In the genomic region with DNA sequence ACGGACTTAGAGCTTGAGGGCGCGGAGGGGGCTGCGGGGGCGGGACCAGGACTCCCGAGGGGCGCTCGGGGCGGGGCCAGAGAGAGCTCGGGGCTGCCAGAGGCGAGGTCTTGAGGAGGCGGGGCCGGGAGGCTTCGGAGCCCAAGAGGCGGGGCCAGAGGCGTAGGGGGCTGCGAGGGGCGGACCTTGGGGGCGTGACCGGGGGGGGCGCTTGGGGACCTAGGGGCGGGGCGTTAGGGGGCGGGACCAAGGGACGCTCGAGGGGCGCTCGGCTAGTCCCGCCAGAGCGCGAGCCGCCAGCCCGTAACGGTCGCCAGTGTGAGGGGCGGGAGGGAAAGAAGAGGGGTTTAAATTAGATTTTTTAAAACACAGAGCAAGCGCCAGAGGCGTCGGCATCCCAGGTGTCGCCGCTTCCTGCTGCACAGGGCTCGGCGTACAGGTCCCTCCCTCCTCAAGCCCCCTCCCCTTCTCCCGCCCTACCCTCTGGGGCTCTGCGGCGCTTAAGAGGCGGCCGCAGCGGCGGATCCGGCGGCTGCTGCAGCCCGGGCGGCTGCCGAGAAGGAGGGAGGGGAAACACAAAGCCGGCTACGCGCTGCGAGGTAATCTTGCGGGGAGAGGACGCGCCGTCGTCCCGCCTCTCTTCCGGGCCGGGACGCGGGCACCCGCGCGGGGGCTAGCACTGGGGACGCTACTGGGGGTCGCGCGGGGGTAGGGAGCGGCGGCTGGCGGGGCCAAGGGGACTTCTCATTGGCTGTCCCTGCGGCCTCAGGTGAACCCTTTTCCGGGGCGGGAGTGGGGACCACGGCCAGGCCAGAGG, we compare ENCODE assay signal across 8 cellular contexts. TPM values are rescaled to one million over a fixed set of nuclear protein-coding genes. Genes with fewer than 3 reads are reported as not detected.
A peak's percentile ranks its signal among the peaks of the same experiment; 100 is the strongest.
DNase-seq lines count a peak whose midpoint lies in the region; ATAC-seq and TF ChIP-seq lines count a peak whose summit lies in the region.

A gene with protein sequence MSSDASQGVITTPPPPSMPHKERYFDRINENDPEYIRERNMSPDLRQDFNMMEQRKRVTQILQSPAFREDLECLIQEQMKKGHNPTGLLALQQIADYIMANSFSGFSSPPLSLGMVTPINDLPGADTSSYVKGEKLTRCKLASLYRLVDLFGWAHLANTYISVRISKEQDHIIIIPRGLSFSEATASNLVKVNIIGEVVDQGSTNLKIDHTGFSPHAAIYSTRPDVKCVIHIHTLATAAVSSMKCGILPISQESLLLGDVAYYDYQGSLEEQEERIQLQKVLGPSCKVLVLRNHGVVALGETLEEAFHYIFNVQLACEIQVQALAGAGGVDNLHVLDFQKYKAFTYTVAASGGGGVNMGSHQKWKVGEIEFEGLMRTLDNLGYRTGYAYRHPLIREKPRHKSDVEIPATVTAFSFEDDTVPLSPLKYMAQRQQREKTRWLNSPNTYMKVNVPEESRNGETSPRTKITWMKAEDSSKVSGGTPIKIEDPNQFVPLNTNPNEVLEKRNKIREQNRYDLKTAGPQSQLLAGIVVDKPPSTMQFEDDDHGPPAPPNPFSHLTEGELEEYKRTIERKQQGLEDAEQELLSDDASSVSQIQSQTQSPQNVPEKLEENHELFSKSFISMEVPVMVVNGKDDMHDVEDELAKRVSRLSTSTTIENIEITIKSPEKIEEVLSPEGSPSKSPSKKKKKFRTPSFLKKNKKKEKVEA (plus strand): TSS at position 284 of the 817 bp plus-strand sequence. CDS start 92,670 bp downstream, outside the sequence.

- no peaks in the 10 kb centered on the region for H3K27me3 Mint-ChIP-seq in T-helper 2 cell treated with Interferon-gamma antibody and Interleukin-4, amounts not matched to agents 5 μg/mL and 100 μg/mL, for 36 hours (ENCODE audit: low read depth)

- peak within 1 kb of the TSS; percentile 90 for H3K27ac Mint-ChIP-seq in T-helper 2 cell treated with Interferon-gamma antibody and Interleukin-4, amounts not matched to agents 5 μg/mL and 100 μg/mL, for 36 hours

- peaks cover 45% of the 10 kb centered on the region for H3K4me1 Mint-ChIP-seq in T-helper 2 cell treated with Interferon-gamma antibody and Interleukin-4, amounts not matched to agents 5 μg/mL and 100 μg/mL, for 36 hours (ENCODE audit: low read depth)

- H3K36me3 Mint-ChIP-seq in T-helper 2 cell treated with Interferon-gamma antibody and Interleukin-4, amounts not matched to agents 5 μg/mL and 100 μg/mL, for 36 hours (ENCODE audit: low read depth) = peaks cover 11% of the 10 kb centered on the region

- TF ChIP-seq CTCF in ascending aorta (IDR thresholded peaks at IDR 0.05) (no peak), vagina (IDR thresholded peaks at IDR 0.05) (no peak)

- no peaks in the 10 kb centered on the region for H3K9me3 Mint-ChIP-seq in T-helper 2 cell treated with Interferon-gamma antibody and Interleukin-4, amounts not matched to agents 5 μg/mL and 100 μg/mL, for 36 hours

- WGBS in right cardiac atrium = under 1% methylated on average over 83 of the region's 83 CpGs

- ATAC-seq in HG02763 (IDR thresholded peaks at IDR 0.05; ENCODE audit: unreplicated experiment) = peak; percentile 61
- peak; percentile 95 for ATAC-seq in right cardiac atrium

- H3K4me3 ChIP-seq in ascending aorta = peak within 1 kb of the TSS; percentile 68 to 100
- peak within 1 kb of the TSS; percentile 98 for H3K4me3 ChIP-seq in right cardiac atrium (ENCODE audit: low read length)
- H3K4me3 ChIP-seq in rectal smooth muscle tissue (ENCODE audit: low read length) = peak within 1 kb of the TSS; percentile 83
- H3K4me3 ChIP-seq in vagina = peak within 1 kb of the TSS; percentile 74 to 99

- intact Hi-C loops in ascending aorta (cut with DNase I) = loop anchor here (1.0 to 5.0 kb wide), 7 partner anchors 43 to 559 kb away; a partner anchor contains a TSS
- intact Hi-C loops in right cardiac atrium (cut with DNase I) = loop anchor here (10.0 kb wide), 2 partner anchors 83 to 113 kb away; a partner anchor contains a TSS
- intact Hi-C loops in vagina (cut with DNase I) = loop anchor here (10.0 kb wide), 1 partner anchor 113 kb away; no protein-coding TSS in a partner anchor

- H3K9ac ChIP-seq in rectal smooth muscle tissue (ENCODE audit: low read length) = peak within 1 kb of the TSS; percentile 70

- H3K9me3 ChIP-seq in ascending aorta (no peaks in the 10 kb centered on the region), right cardiac atrium (ENCODE audit: control insufficient read depth, low read length) (no peaks in the 10 kb centered on the region), vagina (no peaks in the 10 kb centered on the region)

- H3K36me3 ChIP-seq in ascending aorta (no peaks in the 10 kb centered on the region), rectal smooth muscle tissue (ENCODE audit: control insufficient read depth, insufficient read depth, low read length) (no peaks in the 10 kb centered on the region), vagina (no peaks in the 10 kb centered on the region)

- peak; percentile 85 for DNase-seq in NCI-H1436 treated with DMSO at 0.1 percent for 48 hours (lab: John Stamatoyannopoulos, UW)
- DNase-seq in T-helper 2 cell treated with Interferon-gamma antibody and Interleukin-4, amounts not matched to agents 5 μg/mL and 100 μg/mL, for 36 hours (ENCODE audit: low spot score) = peak; percentile 80
- peak; percentile 77 to 97 for DNase-seq in ascending aorta (ENCODE audit: low spot score in 2 of 2)
- peak; percentile 97 to 99 (median 99) for DNase-seq in right cardiac atrium
- DNase-seq in vagina (ENCODE audit: extremely low spot score in 2 of 2) = no peak

- peak; percentile 58 for TF ChIP-seq POLR2A in GM15510 (IDR thresholded peaks at IDR 0.05; ENCODE audit: borderline replicate concordance, extremely low read depth, insufficient read length)
- peak in 1 of 2 donors; percentile 54 for TF ChIP-seq POLR2A in vagina (IDR thresholded peaks at IDR 0.05)

- peak within 1 kb of the TSS; percentile 100 for H3K4me3 Mint-ChIP-seq in T-helper 2 cell treated with Interferon-gamma antibody and Interleukin-4, amounts not matched to agents 5 μg/mL and 100 μg/mL, for 36 hours

- H3K4me1 ChIP-seq in ascending aorta (peaks cover 3 to 15% of the 10 kb centered on the region in 2 donors), right cardiac atrium (ENCODE audit: control insufficient read depth, insufficient read depth, low read length) (peaks cover 2% of the 10 kb centered on the region), rectal smooth muscle tissue (ENCODE audit: control insufficient read depth, insufficient read depth, low read length) (peaks cover 7% of the 10 kb centered on the region), vagina (peaks cover 72% of the 10 kb centered on the region)

- H3K27ac ChIP-seq in ascending aorta (peak within 1 kb of the TSS; percentile 94 to 99), right cardiac atrium (ENCODE audit: low read length) (peak within 1 kb of the TSS; percentile 92), rectal smooth muscle tissue (ENCODE audit: low read depth, low read length) (peak within 1 kb of the TSS; percentile 83), vagina (peak within 1 kb of the TSS; percentile 95)

- H3K27me3 ChIP-seq in ascending aorta (no peaks in the 10 kb centered on the region), right cardiac atrium (ENCODE audit: control insufficient read depth, insufficient read depth) (no peaks in the 10 kb centered on the region), rectal smooth muscle tissue (ENCODE audit: control insufficient read depth, insufficient read depth, low read length) (no peaks in the 10 kb centered on the region), vagina (no peaks in the 10 kb centered on the region)

RNA-seq across cellular contexts. Expression of the gene that starts here (rescaled TPM):
- total RNA-seq in ascending aorta (93.0 TPM), right cardiac atrium (100 to 1,000 TPM; 113 to 146 (median 124) TPM), vagina (114 TPM)
- 47.4 TPM for polyA plus RNA-seq in right cardiac atrium

Comparison
In these comparisons a context has a peak if more than half of its experiments do, and no peak if none do; other contexts are left out.
1. DNase-seq: peak in NCI-H1436 treated with DMSO at 0.1 percent for 48 hours (single experiment), T-helper 2 cell treated with Interferon-gamma antibody and Interleukin-4, amounts not matched to agents 5 μg/mL and 100 μg/mL, for 36 hours (single experiment), ascending aorta (2 of 2) and right cardiac atrium (3 of 3); none in vagina (0 of 2).
2. Peak in every context shown above with its lines, with median percentiles within 50 percentile points of each other: H3K27ac ChIP-seq and H3K4me3 ChIP-seq.